In genomic region chr10:119149723-119150122, GRCh38 we compare ENCODE assay signal across 2 cellular contexts.
TF ChIP-seq lines count a peak whose summit lies in the region.

No MANE protein-coding gene starts in this region.

TF ChIP-seq in GM23338, 12 proteins besides CTCF, POLR2A, EP300 and RAD21:
- TF ChIP-seq ZNF462 (CRISPR knock-in tag; IDR thresholded peaks at IDR 0.05): no peak
- TF ChIP-seq STAT1 (IDR thresholded peaks at IDR 0.05; ENCODE audit: unreplicated experiment): no peak
- no peak for TF ChIP-seq ZNF114 (CRISPR knock-in tag; IDR thresholded peaks at IDR 0.05)
- TF ChIP-seq JUNB (IDR thresholded peaks at IDR 0.05; ENCODE audit: unreplicated experiment): no peak
- TF ChIP-seq CREB1 (CRISPR knock-in tag; IDR thresholded peaks at IDR 0.05; ENCODE audit: low read depth): no peak
- no peak for TF ChIP-seq NANOG (IDR thresholded peaks at IDR 0.05; ENCODE audit: borderline replicate concordance)
- TF ChIP-seq, protein P1, sequence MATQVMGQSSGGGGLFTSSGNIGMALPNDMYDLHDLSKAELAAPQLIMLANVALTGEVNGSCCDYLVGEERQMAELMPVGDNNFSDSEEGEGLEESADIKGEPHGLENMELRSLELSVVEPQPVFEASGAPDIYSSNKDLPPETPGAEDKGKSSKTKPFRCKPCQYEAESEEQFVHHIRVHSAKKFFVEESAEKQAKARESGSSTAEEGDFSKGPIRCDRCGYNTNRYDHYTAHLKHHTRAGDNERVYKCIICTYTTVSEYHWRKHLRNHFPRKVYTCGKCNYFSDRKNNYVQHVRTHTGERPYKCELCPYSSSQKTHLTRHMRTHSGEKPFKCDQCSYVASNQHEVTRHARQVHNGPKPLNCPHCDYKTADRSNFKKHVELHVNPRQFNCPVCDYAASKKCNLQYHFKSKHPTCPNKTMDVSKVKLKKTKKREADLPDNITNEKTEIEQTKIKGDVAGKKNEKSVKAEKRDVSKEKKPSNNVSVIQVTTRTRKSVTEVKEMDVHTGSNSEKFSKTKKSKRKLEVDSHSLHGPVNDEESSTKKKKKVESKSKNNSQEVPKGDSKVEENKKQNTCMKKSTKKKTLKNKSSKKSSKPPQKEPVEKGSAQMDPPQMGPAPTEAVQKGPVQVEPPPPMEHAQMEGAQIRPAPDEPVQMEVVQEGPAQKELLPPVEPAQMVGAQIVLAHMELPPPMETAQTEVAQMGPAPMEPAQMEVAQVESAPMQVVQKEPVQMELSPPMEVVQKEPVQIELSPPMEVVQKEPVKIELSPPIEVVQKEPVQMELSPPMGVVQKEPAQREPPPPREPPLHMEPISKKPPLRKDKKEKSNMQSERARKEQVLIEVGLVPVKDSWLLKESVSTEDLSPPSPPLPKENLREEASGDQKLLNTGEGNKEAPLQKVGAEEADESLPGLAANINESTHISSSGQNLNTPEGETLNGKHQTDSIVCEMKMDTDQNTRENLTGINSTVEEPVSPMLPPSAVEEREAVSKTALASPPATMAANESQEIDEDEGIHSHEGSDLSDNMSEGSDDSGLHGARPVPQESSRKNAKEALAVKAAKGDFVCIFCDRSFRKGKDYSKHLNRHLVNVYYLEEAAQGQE (IDR thresholded peaks at IDR 0.05; ENCODE audit: unreplicated experiment): no peak
- TF ChIP-seq ZNF331 (CRISPR knock-in tag; IDR thresholded peaks at IDR 0.05; ENCODE audit: low read depth): no peak
- TF ChIP-seq, protein P2, sequence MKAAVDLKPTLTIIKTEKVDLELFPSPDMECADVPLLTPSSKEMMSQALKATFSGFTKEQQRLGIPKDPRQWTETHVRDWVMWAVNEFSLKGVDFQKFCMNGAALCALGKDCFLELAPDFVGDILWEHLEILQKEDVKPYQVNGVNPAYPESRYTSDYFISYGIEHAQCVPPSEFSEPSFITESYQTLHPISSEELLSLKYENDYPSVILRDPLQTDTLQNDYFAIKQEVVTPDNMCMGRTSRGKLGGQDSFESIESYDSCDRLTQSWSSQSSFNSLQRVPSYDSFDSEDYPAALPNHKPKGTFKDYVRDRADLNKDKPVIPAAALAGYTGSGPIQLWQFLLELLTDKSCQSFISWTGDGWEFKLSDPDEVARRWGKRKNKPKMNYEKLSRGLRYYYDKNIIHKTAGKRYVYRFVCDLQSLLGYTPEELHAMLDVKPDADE (IDR thresholded peaks at IDR 0.05): no peak
- no peak for TF ChIP-seq EZH2phosphoT487 (IDR thresholded peaks at IDR 0.05; ENCODE audit: unreplicated experiment)
- no peak for TF ChIP-seq EZH2 (IDR thresholded peaks at IDR 0.05; ENCODE audit: low read depth, unreplicated experiment)
- TF ChIP-seq POLR2AphosphoS5 (IDR thresholded peaks at IDR 0.05; ENCODE audit: low read depth): no peak

TF ChIP-seq in K562, 482 proteins besides CTCF, POLR2A, EP300 and RAD21:
- TF ChIP-seq ERF (CRISPR knock-in tag; IDR thresholded peaks at IDR 0.05) (no peak), ZNF644 (tag; IDR thresholded peaks at IDR 0.05; ENCODE audit: low read depth) (no peak), SIN3A (IDR thresholded peaks at IDR 0.05; ENCODE audit: borderline replicate concordance in 2 of 2, control insufficient read depth in 1 of 2, low read depth in 2 of 2, low read length in 2 of 2) (no peak), EGR1 (conservative IDR thresholded peaks at IDR 0.05) (no peak), MCM3 (IDR thresholded peaks at IDR 0.05) (no peak), ZBTB5 (IDR thresholded peaks at IDR 0.05) (no peak), MEF2A (IDR thresholded peaks at IDR 0.05; ENCODE audit: control insufficient read depth, low read depth, low read length) (no peak), ZNF79 (CRISPR knock-in tag; IDR thresholded peaks at IDR 0.05; ENCODE audit: low read depth) (no peak), TEAD4 (IDR thresholded peaks at IDR 0.05; ENCODE audit: low read length) (no peak), TEAD4 (CRISPR knock-in tag; IDR thresholded peaks at IDR 0.05; ENCODE audit: borderline replicate concordance) (no peak), LCOR (CRISPR knock-in tag; IDR thresholded peaks at IDR 0.05) (no peak), NFIC (IDR thresholded peaks at IDR 0.05) (no peak), SMAD2 (IDR thresholded peaks at IDR 0.05; ENCODE audit: low read depth, low read length) (no peak), CBX3 (IDR thresholded peaks at IDR 0.05; ENCODE audit: borderline replicate concordance in 1 of 2, low read length in 2 of 2) (no peak), MYC (IDR thresholded peaks at IDR 0.05; ENCODE audit: low read depth, low read length) (no peak), MYC (CRISPR knock-in tag; IDR thresholded peaks at IDR 0.05; ENCODE audit: borderline replicate concordance, low read depth) (no peak), FIP1L1 (IDR thresholded peaks at IDR 0.05; ENCODE audit: low read depth, low read length, poor library complexity, severe bottlenecking) (no peak), POLR3G (IDR thresholded peaks at IDR 0.05; ENCODE audit: extremely low read depth, insufficient read length, insufficient replicate concordance) (no peak), ZNF133 (CRISPR knock-in tag; IDR thresholded peaks at IDR 0.05) (no peak)
